2 cellular contexts compared by ENCODE assay signal in the genomic region with DNA sequence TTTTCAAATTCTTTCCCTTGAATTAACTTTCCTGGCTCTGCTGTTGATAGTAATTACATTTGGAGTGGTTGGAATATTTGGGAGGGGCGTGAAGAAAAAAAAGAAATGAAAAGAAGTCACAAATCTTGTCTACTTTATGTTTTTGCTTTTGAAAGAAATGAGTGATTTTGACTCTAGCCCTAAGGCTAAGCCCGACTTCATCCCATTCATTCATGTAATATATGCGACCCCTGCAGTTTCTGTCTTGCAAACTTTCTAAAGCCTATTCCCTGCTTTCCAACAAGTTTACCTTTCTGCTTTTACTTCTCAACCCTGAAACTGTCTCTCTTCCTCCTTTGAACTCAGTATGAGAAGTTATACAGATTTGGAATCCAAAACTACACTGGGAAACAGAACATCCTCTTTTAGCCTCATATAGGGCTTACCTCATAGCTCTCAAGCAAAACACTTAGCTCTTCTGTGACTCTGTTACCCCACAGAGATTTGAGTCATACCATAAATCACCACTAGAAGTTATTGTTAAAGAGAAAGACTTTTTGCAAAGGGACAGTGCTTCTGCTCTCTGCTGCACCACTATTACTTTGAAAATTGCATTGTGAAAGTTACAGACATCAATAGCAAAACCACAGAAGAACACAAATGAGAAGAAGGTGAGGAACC.
TF ChIP-seq lines count a peak whose summit lies in the region.

No MANE protein-coding gene starts in this region.

TF ChIP-seq in IMR-90, 13 proteins besides CTCF, POLR2A, EP300 and RAD21:
- no peak for TF ChIP-seq RFX5 (IDR thresholded peaks at IDR 0.05; ENCODE audit: low read depth, low read length)
- no peak for TF ChIP-seq ELK1 (IDR thresholded peaks at IDR 0.05; ENCODE audit: borderline replicate concordance, low read depth, low read length)
- TF ChIP-seq MAZ (IDR thresholded peaks at IDR 0.05; ENCODE audit: borderline replicate concordance, low read depth, low read length), result no peak
- no peak for TF ChIP-seq BHLHE40 (IDR thresholded peaks at IDR 0.05; ENCODE audit: low read depth, low read length)
- TF ChIP-seq MXI1 (IDR thresholded peaks at IDR 0.05; ENCODE audit: borderline replicate concordance, low read depth, low read length), result no peak
- TF ChIP-seq SMC3 (IDR thresholded peaks at IDR 0.05; ENCODE audit: low read depth, low read length), result no peak
- TF ChIP-seq CEBPB (IDR thresholded peaks at IDR 0.05; ENCODE audit: low read depth, low read length), result no peak
- no peak for TF ChIP-seq CHD1 (IDR thresholded peaks at IDR 0.05; ENCODE audit: low read depth, low read length)
- no peak for TF ChIP-seq RCOR1 (IDR thresholded peaks at IDR 0.05; ENCODE audit: insufficient replicate concordance, low read length)

TF ChIP-seq in GM12878, 131 proteins besides CTCF, POLR2A, EP300 and RAD21:
- TF ChIP-seq RUNX3 (IDR thresholded peaks at IDR 0.05; ENCODE audit: low read length) (0 out of 2 replicates have a peak, but pooled peaks have one; percentile 19), POU2F2 (IDR thresholded peaks at IDR 0.05; ENCODE audit: borderline replicate concordance, low read depth, low read length) (no peak)
